Comparison of ENCODE assay signal across 1 cellular context in genomic region chr4:73137121-73137520, GRCh38.
TF ChIP-seq lines count a peak whose summit lies in the region.

No MANE protein-coding gene starts in this region.

TF ChIP-seq in WTC11, 78 proteins besides CTCF, POLR2A, EP300 and RAD21 (continued from another document):
- TF ChIP-seq FOXP4 (CRISPR knock-in tag; IDR thresholded peaks at IDR 0.05) (no peak), FOXP1 (CRISPR knock-in tag; IDR thresholded peaks at IDR 0.05; ENCODE audit: borderline replicate concordance) (no peak), NFYB (CRISPR knock-in tag; conservative IDR thresholded peaks at IDR 0.05; ENCODE audit: low read depth) (no peak), SMAD4 (CRISPR knock-in tag; IDR thresholded peaks at IDR 0.05) (no peak), NR3C1 (CRISPR knock-in tag; conservative IDR thresholded peaks at IDR 0.05; ENCODE audit: low read depth) (no peak), TP53 (CRISPR knock-in tag; IDR thresholded peaks at IDR 0.05) (no peak), SP1 (CRISPR knock-in tag; conservative IDR thresholded peaks at IDR 0.05) (no peak), CREB1 (CRISPR knock-in tag; IDR thresholded peaks at IDR 0.05) (no peak), NR1H2 (CRISPR knock-in tag; IDR thresholded peaks at IDR 0.05) (no peak), MAX (CRISPR knock-in tag; IDR thresholded peaks at IDR 0.05) (no peak)
